21 cellular contexts compared by ENCODE assay signal in the genomic region with DNA sequence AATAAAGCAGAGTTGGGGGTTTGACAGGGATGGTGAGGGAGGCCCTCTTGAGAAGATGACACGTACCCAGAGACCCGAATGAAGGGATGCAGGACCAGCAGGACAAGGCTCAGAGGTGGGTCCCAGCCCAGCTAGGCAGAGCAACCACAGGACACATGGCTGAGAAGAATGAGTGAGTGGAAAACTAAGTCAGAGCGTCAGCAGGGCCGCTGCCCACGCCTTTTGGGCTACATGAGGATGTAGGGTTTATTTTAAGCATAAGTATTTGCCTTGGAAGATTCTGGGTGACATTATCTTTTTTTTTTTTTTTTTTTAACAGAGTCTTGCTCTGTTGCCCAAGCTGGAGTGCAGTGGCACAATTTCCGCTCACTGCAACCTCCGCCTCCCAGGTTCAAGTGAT.
DNase-seq lines count a peak whose midpoint lies in the region; ATAC-seq and TF ChIP-seq lines count a peak whose summit lies in the region.
"Had no signal": no experiment of that assay in that cellular context is flagged by ENCODE, and none has a peak within 500 bp of the region (broad histone marks: within the 10 kb centered on the region; RNA-seq: fewer than 3 reads in every experiment).

No MANE protein-coding gene starts in this region.

- no peaks in the 10 kb centered on the region for H3K9me3 Mint-ChIP-seq in endodermal cell
- H3K9me3 Mint-ChIP-seq in immature natural killer cell = no peaks in the 10 kb centered on the region
- H3K9me3 Mint-ChIP-seq: CD14-positive monocyte; CD4-positive, alpha-beta T cell had no signal

- TF ChIP-seq CTCF in endodermal cell (conservative IDR thresholded peaks at IDR 0.05) = no peak
- no peak for TF ChIP-seq CTCF in testis (IDR thresholded peaks at IDR 0.05)

- H3K27me3 Mint-ChIP-seq in endodermal cell (ENCODE audit: insufficient read depth) (peaks cover 5% of the 10 kb centered on the region), immature natural killer cell (ENCODE audit: low read depth in 3 of 3) (peaks cover 3 to 10% (median 4%) of the 10 kb centered on the region in 3 donors)

- H3K4me1 ChIP-seq in endodermal cell (ENCODE audit: control insufficient read depth, insufficient read depth, low read length) (peaks cover 10% of the 10 kb centered on the region), testis (no peaks in the 10 kb centered on the region)
- H3K4me1 ChIP-seq: BLaER1 treated with 17β-estradiol and CSF1 and Interleukin-3, amounts not matched to agents 10 nM and 100 nM had no signal

- no peak for TF ChIP-seq POLR2A in testis (IDR thresholded peaks at IDR 0.05)

- ATAC-seq in GM18511 (IDR thresholded peaks at IDR 0.05; ENCODE audit: unreplicated experiment) = no peak
- ATAC-seq: GM12878 had no signal

- H3K36me3 Mint-ChIP-seq in endodermal cell (ENCODE audit: low read depth) (no peaks in the 10 kb centered on the region), immature natural killer cell (no peaks in the 10 kb centered on the region)
- H3K36me3 Mint-ChIP-seq: CD14-positive monocyte; CD8-positive, alpha-beta memory T cell had no signal

- H3K4me1 Mint-ChIP-seq in endodermal cell (peaks cover 6% of the 10 kb centered on the region), immature natural killer cell (no peaks in the 10 kb centered on the region)
- H3K4me1 Mint-ChIP-seq: CD14-positive monocyte; CD8-positive, alpha-beta memory T cell had no signal

- H3K9ac ChIP-seq in endodermal cell (ENCODE audit: extremely low read depth, low read length, poor library complexity, severe bottlenecking) = no peak overlapping the region
- H3K9ac ChIP-seq: BLaER1 treated with 17β-estradiol and CSF1 and Interleukin-3, amounts not matched to agents 10 nM and 100 nM had no signal

- no peak overlapping the region for H3K4me3 Mint-ChIP-seq in endodermal cell
- H3K4me3 Mint-ChIP-seq in immature natural killer cell = no peak overlapping the region
- H3K4me3 Mint-ChIP-seq: CD14-positive monocyte; CD4-positive, alpha-beta T cell; CD8-positive, alpha-beta memory T cell had no signal

- H3K27ac ChIP-seq in endodermal cell (ENCODE audit: low read depth, low read length) = no peak overlapping the region
- H3K27ac ChIP-seq in testis = no peak overlapping the region
- H3K27ac ChIP-seq: 22Rv1; BLaER1 treated with 17β-estradiol and CSF1 and Interleukin-3, amounts not matched to agents 10 nM and 100 nM had no signal

- H3K36me3 ChIP-seq in endodermal cell (ENCODE audit: control insufficient read depth, insufficient read depth, low read length) (no peaks in the 10 kb centered on the region), testis (ENCODE audit: low read depth, missing control alignments) (no peaks in the 10 kb centered on the region)
- H3K36me3 ChIP-seq: BE2C; BLaER1 treated with 17β-estradiol and CSF1 and Interleukin-3, amounts not matched to agents 10 nM and 100 nM had no signal

- H3K9me3 ChIP-seq in endodermal cell (ENCODE audit: control insufficient read depth, low read length) (no peaks in the 10 kb centered on the region), testis (no peaks in the 10 kb centered on the region)
- H3K9me3 ChIP-seq: BE2C; BLaER1 treated with 17β-estradiol and CSF1 and Interleukin-3, amounts not matched to agents 10 nM and 100 nM had no signal

- peak; percentile 52 for DNase-seq in Ammon's horn (ENCODE audit: low spot score)
- DNase-seq in endodermal cell = peak; percentile 22
- DNase-seq in mesenteric fat pad (ENCODE audit: low spot score) = peak; percentile 14
- DNase-seq in occipital lobe (lab: John Stamatoyannopoulos, UW) = peak; percentile 9
- DNase-seq in testis = no peak
- DNase-seq in NCI-H187 (lab: John Stamatoyannopoulos, UW) = no peak
- DNase-seq in immature natural killer cell = no peak
- DNase-seq: BE2C; CD4-positive, alpha-beta T cell; CD8-positive, alpha-beta memory T cell; DMS 273 treated with DMSO at 0.1 percent for 48 hours; DMS79; EL; GDM1; GOT3; HCEC 1CT had no signal

- H3K27ac Mint-ChIP-seq in endodermal cell (no peak overlapping the region), immature natural killer cell (no peak overlapping the region)
- H3K27ac Mint-ChIP-seq: CD14-positive monocyte; CD4-positive, alpha-beta T cell; CD8-positive, alpha-beta memory T cell had no signal

- intact Hi-C loops in testis (cut with DNase I; ENCODE audit: low total_unique reads) = no loop called here

- H3K4me3 ChIP-seq in endodermal cell (ENCODE audit: low read length) = no peak overlapping the region
- H3K4me3 ChIP-seq in testis = no peak overlapping the region
- H3K4me3 ChIP-seq: BLaER1 treated with 17β-estradiol and CSF1 and Interleukin-3, amounts not matched to agents 10 nM and 100 nM; GM12878 had no signal

- H3K27me3 ChIP-seq in endodermal cell (ENCODE audit: control insufficient read depth, insufficient read depth, low read length, poor library complexity, severe bottlenecking) (peaks cover 4% of the 10 kb centered on the region), testis (no peaks in the 10 kb centered on the region)
- H3K27me3 ChIP-seq: BE2C; BLaER1 treated with 17β-estradiol and CSF1 and Interleukin-3, amounts not matched to agents 10 nM and 100 nM had no signal

- WGBS in endodermal cell (ENCODE audit: insufficient coverage in 1 of 2, insufficient read length in 1 of 2), 2 experiments = 92 to 95% methylated on average over 4 to 7 of the region's 7 CpGs
- 85 to 89% methylated on average over 7 of the region's 7 CpGs for WGBS in testis, 2 donors

Comparison
In these comparisons a context has a peak if more than half of its experiments do, and no peak if none do; other contexts are left out.
1. DNase-seq: peak in Ammon's horn (single experiment), endodermal cell (single experiment), mesenteric fat pad (single experiment) and occipital lobe (single experiment); none in testis (single experiment), NCI-H187 (0 of 2) and immature natural killer cell (0 of 3).